In the genomic region with DNA sequence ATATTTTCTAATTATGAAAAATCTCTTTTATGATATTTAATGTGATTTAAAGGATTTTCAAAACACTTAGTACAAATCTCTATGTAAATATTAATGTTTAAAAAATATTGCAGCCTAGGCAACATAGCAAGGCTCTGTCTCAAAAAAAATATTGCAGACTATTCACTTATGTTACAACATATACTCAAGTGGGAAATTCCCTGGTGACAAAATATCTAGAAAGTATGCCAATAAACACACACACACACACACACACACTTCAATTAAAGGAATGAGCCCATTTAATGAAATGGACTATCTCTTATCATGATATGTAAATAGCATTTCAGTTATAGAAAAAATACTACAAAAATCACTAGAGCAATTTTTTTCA, we compare ENCODE assay signal across 10 cellular contexts.
A peak's percentile ranks its signal among the peaks of the same experiment; 100 is the strongest.
DNase-seq lines count a peak whose midpoint lies in the region; ATAC-seq and TF ChIP-seq lines count a peak whose summit lies in the region.
"Had no signal": no experiment of that assay in that cellular context is flagged by ENCODE, and none has a peak within 500 bp of the region (broad histone marks: within the 10 kb centered on the region; RNA-seq: fewer than 3 reads in every experiment).

No MANE protein-coding gene starts in this region.

- peaks cover 46% of the 10 kb centered on the region for H3K4me1 Mint-ChIP-seq in activated T-cell treated with anti-CD3 and anti-CD28 coated beads, Interleukin-2, amount 50 U/mL, for 24 hours (ENCODE audit: low read depth)
- peaks cover 21% of the 10 kb centered on the region for H3K4me1 Mint-ChIP-seq in stimulated activated effector memory CD8-positive, alpha-beta T cell treated with anti-CD3 and anti-CD28 coated beads, Interleukin-12 subunit alpha, Interleukin-12 subunit beta, amount 100 ng/mL, for 72 hours

- no peak for ATAC-seq in SK-N-SH treated with all-trans-retinoic acid at 6 μM for 48 hours
- ATAC-seq in stimulated activated effector memory CD8-positive, alpha-beta T cell treated with anti-CD3 and anti-CD28 coated beads, Interleukin-12 subunit alpha, Interleukin-12 subunit beta, amount 100 ng/mL, for 72 hours: no peak
- no peak for ATAC-seq in GM21515 (IDR thresholded peaks at IDR 0.05; ENCODE audit: unreplicated experiment)
- ATAC-seq in HG02973 (IDR thresholded peaks at IDR 0.05; ENCODE audit: unreplicated experiment): no peak

- H3K27ac Mint-ChIP-seq in activated T-cell treated with anti-CD3 and anti-CD28 coated beads, Interleukin-2, amount 50 U/mL, for 24 hours: peak overlapping the region; percentile 84
- H3K27ac Mint-ChIP-seq in stimulated activated effector memory CD8-positive, alpha-beta T cell treated with anti-CD3 and anti-CD28 coated beads, Interleukin-12 subunit alpha, Interleukin-12 subunit beta, amount 100 ng/mL, for 72 hours: peak overlapping the region; percentile 71

- H3K4me3 Mint-ChIP-seq in activated T-cell treated with anti-CD3 and anti-CD28 coated beads, Interleukin-2, amount 50 U/mL, for 24 hours: no peak overlapping the region
- H3K4me3 Mint-ChIP-seq in stimulated activated effector memory CD8-positive, alpha-beta T cell treated with anti-CD3 and anti-CD28 coated beads, Interleukin-12 subunit alpha, Interleukin-12 subunit beta, amount 100 ng/mL, for 72 hours: peak overlapping the region; percentile 44
- H3K4me3 Mint-ChIP-seq: activated naive CD4-positive, alpha-beta T cell treated with anti-CD3 and anti-CD28 coated beads for 36 hours had no signal

- no peaks in the 10 kb centered on the region for H3K9me3 Mint-ChIP-seq in activated T-cell treated with anti-CD3 and anti-CD28 coated beads, Interleukin-2, amount 50 U/mL, for 24 hours
- no peaks in the 10 kb centered on the region for H3K9me3 Mint-ChIP-seq in stimulated activated effector memory CD8-positive, alpha-beta T cell treated with anti-CD3 and anti-CD28 coated beads, Interleukin-12 subunit alpha, Interleukin-12 subunit beta, amount 100 ng/mL, for 72 hours
- H3K9me3 Mint-ChIP-seq: activated naive CD4-positive, alpha-beta T cell treated with anti-CD3 and anti-CD28 coated beads for 36 hours had no signal

- H3K36me3 Mint-ChIP-seq in activated T-cell treated with anti-CD3 and anti-CD28 coated beads, Interleukin-2, amount 50 U/mL, for 24 hours (ENCODE audit: low read depth): no peaks in the 10 kb centered on the region
- no peaks in the 10 kb centered on the region for H3K36me3 Mint-ChIP-seq in stimulated activated effector memory CD8-positive, alpha-beta T cell treated with anti-CD3 and anti-CD28 coated beads, Interleukin-12 subunit alpha, Interleukin-12 subunit beta, amount 100 ng/mL, for 72 hours

- peaks cover 9% of the 10 kb centered on the region for H3K27me3 Mint-ChIP-seq in activated T-cell treated with anti-CD3 and anti-CD28 coated beads, Interleukin-2, amount 50 U/mL, for 24 hours

- DNase-seq in activated T-cell treated with anti-CD3 and anti-CD28 coated beads, Interleukin-2, amount 50 U/mL, for 24 hours: no peak
- no peak for DNase-seq in activated T-cell treated with anti-CD3 and anti-CD28 coated beads for 4 hours
- peak; percentile 85 for DNase-seq in fibroblast of peridontal ligament (ENCODE audit: extremely low read depth)
- no peak for DNase-seq in stimulated activated effector memory CD8-positive, alpha-beta T cell treated with anti-CD3 and anti-CD28 coated beads, Interleukin-12 subunit alpha, Interleukin-12 subunit beta, amount 100 ng/mL, for 72 hours (ENCODE audit: low spot score in 2 of 2)
- DNase-seq in midbrain (lab: John Stamatoyannopoulos, UW): no peak
- DNase-seq: NCI-H187 treated with DMSO at 0.1 percent for 48 hours had no signal

TF ChIP-seq in SK-N-SH treated with all-trans-retinoic acid at 6 μM for 48 hours, 23 proteins besides CTCF, POLR2A, EP300 and RAD21:
- peak; percentile 23; the same call in 1 of the 2 replicates for TF ChIP-seq ISL1 (CRISPR knock-in tag; IDR thresholded peaks at IDR 0.05)
- TF ChIP-seq ZC3H10 (CRISPR knock-in tag; IDR thresholded peaks at IDR 0.05): no peak
TF ChIP-seq in SK-N-SH treated with all-trans-retinoic acid at 6 μM for 48 hours: peak in this region for 1.
